ENCODE assay signal across 1 cellular context in genomic region chr7:116696707-116697106, GRCh38.
TF ChIP-seq lines count a peak whose summit lies in the region.

No MANE protein-coding gene starts in this region.

TF ChIP-seq in HCT116, 20 proteins besides CTCF, POLR2A, EP300 and RAD21:
- TF ChIP-seq TCF7L2 (IDR thresholded peaks at IDR 0.05; ENCODE audit: borderline replicate concordance, extremely low read depth, insufficient read depth, insufficient read length): no peak
- TF ChIP-seq EGR1 (IDR thresholded peaks at IDR 0.05; ENCODE audit: low read depth): no peak
- no peak for TF ChIP-seq ELF1 (IDR thresholded peaks at IDR 0.05; ENCODE audit: borderline replicate concordance, low read depth)
- no peak for TF ChIP-seq ZNF274 (IDR thresholded peaks at IDR 0.05; ENCODE audit: low read depth, low read length)
- no peak for TF ChIP-seq JUND (IDR thresholded peaks at IDR 0.05)
- TF ChIP-seq ZBTB33 (IDR thresholded peaks at IDR 0.05; ENCODE audit: extremely low read depth, insufficient replicate concordance, low read length): no peak
- TF ChIP-seq YY1 (IDR thresholded peaks at IDR 0.05; ENCODE audit: extremely low read depth, insufficient replicate concordance, low read depth, low read length): no peak
- TF ChIP-seq EZH2phosphoT487 (IDR thresholded peaks at IDR 0.05; ENCODE audit: borderline replicate concordance): no peak
- no peak for TF ChIP-seq CBX3 (IDR thresholded peaks at IDR 0.05; ENCODE audit: low read depth)
- no peak for TF ChIP-seq CEBPB (IDR thresholded peaks at IDR 0.05; ENCODE audit: low read depth)
